8 cellular contexts compared by ENCODE assay signal in genomic region chr3:112990672-112991602, GRCh38.
DNase-seq lines count a peak whose midpoint lies in the region; ATAC-seq lines count a peak whose summit lies in the region.

GTPBP8 (plus strand) TSS chr3:112990984; CDS start chr3:112991000, 16 bp downstream.

- ATAC-seq in HG03442 (IDR thresholded peaks at IDR 0.05; ENCODE audit: unreplicated experiment), result peak; percentile 90

- DNase-seq in Ammon's horn (ENCODE audit: low spot score) (peak; percentile 95), GM19238 (ENCODE audit: insufficient read length, low spot score) (peak; percentile 53), NCI-H524 (lab: John Stamatoyannopoulos, UW) (peak; percentile 93 to 96), kidney tubule cell (ENCODE audit: low spot score) (peak; percentile 92)
- DNase-seq in activated CD4-positive, alpha-beta T cell treated with anti-CD3 and anti-CD28 coated beads for 4 hours, result peak; percentile 80 to 83
- peak; percentile 70 to 82 (median 76) for DNase-seq in stimulated activated CD4-positive, alpha-beta T cell treated with anti-CD3 and anti-CD28 coated beads, Interleukin-1b, Interleukin-23, amount 100 ng/mL, for 24 hours (ENCODE audit: low read depth in 4 of 4, low spot score in 1 of 4)

- peak within 1 kb of the TSS; percentile 95 for H3K27ac ChIP-seq in cingulate gyrus (ENCODE audit: low read depth, low read length)

Comparison
In these comparisons a context has a peak if more than half of its experiments do, and no peak if none do; other contexts are left out.
1. Peak in every context shown above with its lines: DNase-seq, ATAC-seq and H3K27ac ChIP-seq.